ENCODE assay signal across 24 cellular contexts in genomic region chr5:132054697-132055440, GRCh38. TPM values are rescaled to one million over a fixed set of nuclear protein-coding genes. Genes with fewer than 3 reads are reported as not detected.
DNase-seq lines count a peak whose midpoint lies in the region; ATAC-seq, FAIRE-seq and TF ChIP-seq lines count a peak whose summit lies in the region.
"Had no signal": no experiment of that assay in that cellular context is flagged by ENCODE, and none has a peak within 500 bp of the region (broad histone marks: within the 10 kb centered on the region; RNA-seq: fewer than 3 reads in every experiment).

No MANE protein-coding gene starts in this region.

- no peaks in the 10 kb centered on the region for H3K36me3 Mint-ChIP-seq in activated CD8-positive, alpha-beta T cell treated with anti-CD3 and anti-CD28 coated beads, Interleukin-2, amount 10 ng/mL, durations not matched to agents 7 days and 5 days (ENCODE audit: low read depth)
- no peaks in the 10 kb centered on the region for H3K36me3 Mint-ChIP-seq in activated CD8-positive, alpha-beta T cell treated with anti-CD3 and anti-CD28 coated beads for 36 hours (ENCODE audit: low read depth)
- H3K36me3 Mint-ChIP-seq in activated T-helper 2 cell treated with anti-CD3 and anti-CD28 coated beads, Interferon-gamma antibody, Interleukin-2, Interleukin-4, amounts not matched to agents 10 μg/mL and 5 μg/mL and 100 μg/mL, durations not matched to agents 14 hours and 24 hours and 36 hours (ENCODE audit: low read depth), result no peaks in the 10 kb centered on the region
- H3K36me3 Mint-ChIP-seq: activated naive CD4-positive, alpha-beta T cell treated with anti-CD3 and anti-CD28 coated beads, Interleukin-2, amount 50 U/mL, for 24 hours; memory B cell; naive thymus-derived CD4-positive, alpha-beta T cell had no signal

- H3K27me3 Mint-ChIP-seq in activated CD8-positive, alpha-beta T cell treated with anti-CD3 and anti-CD28 coated beads, Interleukin-2, amount 10 ng/mL, durations not matched to agents 7 days and 5 days (ENCODE audit: low read depth), result peaks cover 25% of the 10 kb centered on the region
- no peaks in the 10 kb centered on the region for H3K27me3 Mint-ChIP-seq in activated CD8-positive, alpha-beta T cell treated with anti-CD3 and anti-CD28 coated beads for 36 hours
- H3K27me3 Mint-ChIP-seq in activated T-helper 2 cell treated with anti-CD3 and anti-CD28 coated beads, Interferon-gamma antibody, Interleukin-2, Interleukin-4, amounts not matched to agents 10 μg/mL and 5 μg/mL and 100 μg/mL, durations not matched to agents 14 hours and 24 hours and 36 hours (ENCODE audit: low read depth), result peaks cover 2% of the 10 kb centered on the region
- H3K27me3 Mint-ChIP-seq: activated naive CD4-positive, alpha-beta T cell treated with anti-CD3 and anti-CD28 coated beads, Interleukin-2, amount 50 U/mL, for 24 hours had no signal

- H3K4me1 ChIP-seq in osteoblast (ENCODE audit: insufficient read depth, low read length), result no peaks in the 10 kb centered on the region
- H3K4me1 ChIP-seq: SJSA1 had no signal

- no peaks in the 10 kb centered on the region for H3K9me3 Mint-ChIP-seq in activated CD8-positive, alpha-beta T cell treated with anti-CD3 and anti-CD28 coated beads, Interleukin-2, amount 10 ng/mL, durations not matched to agents 7 days and 5 days (ENCODE audit: insufficient read depth)
- no peaks in the 10 kb centered on the region for H3K9me3 Mint-ChIP-seq in activated CD8-positive, alpha-beta T cell treated with anti-CD3 and anti-CD28 coated beads for 36 hours
- H3K9me3 Mint-ChIP-seq in activated T-helper 2 cell treated with anti-CD3 and anti-CD28 coated beads, Interferon-gamma antibody, Interleukin-2, Interleukin-4, amounts not matched to agents 10 μg/mL and 5 μg/mL and 100 μg/mL, durations not matched to agents 14 hours and 24 hours and 36 hours, result no peaks in the 10 kb centered on the region
- H3K9me3 Mint-ChIP-seq: activated B cell treated with CpG ODN at 0.5 μM for 24 hours; activated naive CD4-positive, alpha-beta T cell treated with anti-CD3 and anti-CD28 coated beads, Interleukin-2, amount 50 U/mL, for 24 hours; GM23338; memory B cell; naive thymus-derived CD4-positive, alpha-beta T cell had no signal

- no peak overlapping the region for H3K4me3 ChIP-seq in osteoblast (ENCODE audit: insufficient read depth, low read length)
- H3K4me3 ChIP-seq: BLaER1, GM23338, SJSA1 had no signal

- no peaks in the 10 kb centered on the region for H3K9me3 ChIP-seq in osteoblast (ENCODE audit: low read depth, low read length)
- H3K9me3 ChIP-seq: BLaER1, SJSA1 had no signal

- H3K27ac ChIP-seq in osteoblast (ENCODE audit: low read depth, low read length), result no peak overlapping the region
- H3K27ac ChIP-seq: BLaER1, SJSA1 had no signal

- peak; percentile 22 for DNase-seq in activated CD8-positive, alpha-beta T cell treated with anti-CD3 and anti-CD28 coated beads, Interleukin-2, amount 10 ng/mL, durations not matched to agents 7 days and 5 days
- no peak for DNase-seq in activated CD8-positive, alpha-beta T cell treated with anti-CD3 and anti-CD28 coated beads for 36 hours
- DNase-seq in ELF-1 (ENCODE audit: low read depth, low spot score), result peak; percentile 0
- no peak for DNase-seq in activated T-helper 2 cell treated with anti-CD3 and anti-CD28 coated beads, Interferon-gamma antibody, Interleukin-2, Interleukin-4, amounts not matched to agents 10 μg/mL and 5 μg/mL and 100 μg/mL, durations not matched to agents 14 hours and 24 hours and 36 hours (ENCODE audit: low spot score)
- DNase-seq in osteoblast (ENCODE audit: insufficient read length, low spot score, missing footprints), result peak; percentile 62
- DNase-seq in HTR-8/SVneo (ENCODE audit: insufficient read length, low spot score), result no peak
- no peak for DNase-seq in NCI-H524 (lab: John Stamatoyannopoulos, UW)
- DNase-seq: activated B cell treated with CpG ODN at 0.5 μM for 24 hours; islet precursor cell; PC-3; stimulated activated CD4-positive, alpha-beta T cell treated with anti-CD3 and anti-CD28 coated beads, Interleukin-4, amount 100 ng/mL, for 1 hour had no signal

- peak overlapping the region; percentile 33 for H3K27ac Mint-ChIP-seq in activated CD8-positive, alpha-beta T cell treated with anti-CD3 and anti-CD28 coated beads, Interleukin-2, amount 10 ng/mL, durations not matched to agents 7 days and 5 days
- no peak overlapping the region for H3K27ac Mint-ChIP-seq in activated CD8-positive, alpha-beta T cell treated with anti-CD3 and anti-CD28 coated beads for 36 hours
- peak overlapping the region; percentile 17 for H3K27ac Mint-ChIP-seq in activated T-helper 2 cell treated with anti-CD3 and anti-CD28 coated beads, Interferon-gamma antibody, Interleukin-2, Interleukin-4, amounts not matched to agents 10 μg/mL and 5 μg/mL and 100 μg/mL, durations not matched to agents 14 hours and 24 hours and 36 hours
- H3K27ac Mint-ChIP-seq: activated B cell treated with CpG ODN at 0.5 μM for 24 hours; activated naive CD4-positive, alpha-beta T cell treated with anti-CD3 and anti-CD28 coated beads, Interleukin-2, amount 50 U/mL, for 24 hours; GM23338; memory B cell had no signal

- FAIRE-seq in HTR-8/SVneo (lab: Jason Lieb, UNC), result no peak
- FAIRE-seq: colon, endometrium, urothelium cell line had no signal

- H4K20me1 ChIP-seq in osteoblast (ENCODE audit: insufficient read depth, low read length), result no peaks in the 10 kb centered on the region
- H4K20me1 ChIP-seq: BLaER1 had no signal

- no peak overlapping the region for H3K4me2 ChIP-seq in osteoblast (ENCODE audit: insufficient read depth, low read length)
- H3K4me2 ChIP-seq: GM23338 had no signal

- no peak for TF ChIP-seq CTCF in activated CD8-positive, alpha-beta T cell treated with anti-CD3 and anti-CD28 coated beads for 36 hours (IDR thresholded peaks at IDR 0.05)
- TF ChIP-seq CTCF in osteoblast (IDR thresholded peaks at IDR 0.05; ENCODE audit: extremely low read depth, low read depth, low read length), result no peak

- peak; percentile 35 for ATAC-seq in activated CD8-positive, alpha-beta T cell treated with anti-CD3 and anti-CD28 coated beads, Interleukin-2, amount 10 ng/mL, durations not matched to agents 7 days and 5 days
- no peak for ATAC-seq in activated CD8-positive, alpha-beta T cell treated with anti-CD3 and anti-CD28 coated beads for 36 hours
- no peak for ATAC-seq in HG03175 (IDR thresholded peaks at IDR 0.05; ENCODE audit: unreplicated experiment)
- ATAC-seq: GM23338, PC-3 had no signal

- no peak overlapping the region for H2AFZ ChIP-seq in osteoblast (ENCODE audit: low read length)
- H2AFZ ChIP-seq: GM23338 had no signal

- H3K4me3 Mint-ChIP-seq in activated CD8-positive, alpha-beta T cell treated with anti-CD3 and anti-CD28 coated beads, Interleukin-2, amount 10 ng/mL, durations not matched to agents 7 days and 5 days, result no peak overlapping the region
- no peak overlapping the region for H3K4me3 Mint-ChIP-seq in activated CD8-positive, alpha-beta T cell treated with anti-CD3 and anti-CD28 coated beads for 36 hours
- H3K4me3 Mint-ChIP-seq in activated T-helper 2 cell treated with anti-CD3 and anti-CD28 coated beads, Interferon-gamma antibody, Interleukin-2, Interleukin-4, amounts not matched to agents 10 μg/mL and 5 μg/mL and 100 μg/mL, durations not matched to agents 14 hours and 24 hours and 36 hours (ENCODE audit: low read depth), result no peak overlapping the region
- H3K4me3 Mint-ChIP-seq: activated B cell treated with CpG ODN at 0.5 μM for 24 hours; activated naive CD4-positive, alpha-beta T cell treated with anti-CD3 and anti-CD28 coated beads, Interleukin-2, amount 50 U/mL, for 24 hours; GM23338; memory B cell; naive thymus-derived CD4-positive, alpha-beta T cell had no signal

- intact Hi-C loops in activated CD8-positive, alpha-beta T cell treated with anti-CD3 and anti-CD28 coated beads for 36 hours (cut with micrococcal nuclease), result loop anchor here (5.0 to 10.0 kb wide), 2 partner anchors 33 to 80 kb away; no protein-coding TSS in a partner anchor
- intact Hi-C loops in activated T-helper 2 cell treated with anti-CD3 and anti-CD28 coated beads, Interferon-gamma antibody, Interleukin-2, Interleukin-4, amounts not matched to agents 10 μg/mL and 5 μg/mL and 100 μg/mL, durations not matched to agents 14 hours and 24 hours and 36 hours (cut with micrococcal nuclease), result no loop called here

- POLR2A ChIA-PET in activated CD8-positive, alpha-beta T cell treated with anti-CD3 and anti-CD28 coated beads, Interleukin-2, amount 10 ng/mL, durations not matched to agents 7 days and 5 days (lab: Charles Lee), result interaction anchor here (0.9 kb wide), 1 partner anchor 35 kb away, joined by 3 read pairs; no protein-coding TSS in a partner anchor
- POLR2A ChIA-PET in activated CD8-positive, alpha-beta T cell treated with anti-CD3 and anti-CD28 coated beads for 36 hours (lab: Charles Lee), result interaction anchor here (1.6 kb wide), 1 partner anchor 35 kb away, joined by 3 read pairs; no protein-coding TSS in a partner anchor

- peaks cover 15% of the 10 kb centered on the region for H3K27me3 ChIP-seq in osteoblast (ENCODE audit: insufficient read depth, low read length)
- H3K27me3 ChIP-seq: BLaER1, SJSA1 had no signal

- no peaks in the 10 kb centered on the region for H3K36me3 ChIP-seq in osteoblast (ENCODE audit: insufficient read depth, low read length)
- H3K36me3 ChIP-seq: BLaER1, SJSA1 had no signal

- H3K4me1 Mint-ChIP-seq in activated CD8-positive, alpha-beta T cell treated with anti-CD3 and anti-CD28 coated beads, Interleukin-2, amount 10 ng/mL, durations not matched to agents 7 days and 5 days (ENCODE audit: low read depth), result peaks cover 68% of the 10 kb centered on the region
- H3K4me1 Mint-ChIP-seq in activated CD8-positive, alpha-beta T cell treated with anti-CD3 and anti-CD28 coated beads for 36 hours (ENCODE audit: low read depth), result peaks cover 30% of the 10 kb centered on the region
- peaks cover 55% of the 10 kb centered on the region for H3K4me1 Mint-ChIP-seq in activated T-helper 2 cell treated with anti-CD3 and anti-CD28 coated beads, Interferon-gamma antibody, Interleukin-2, Interleukin-4, amounts not matched to agents 10 μg/mL and 5 μg/mL and 100 μg/mL, durations not matched to agents 14 hours and 24 hours and 36 hours (ENCODE audit: low read depth)
- H3K4me1 Mint-ChIP-seq: activated B cell treated with CpG ODN at 0.5 μM for 24 hours, GM23338, memory B cell had no signal

- CTCF ChIA-PET in activated CD8-positive, alpha-beta T cell treated with anti-CD3 and anti-CD28 coated beads, Interleukin-2, amount 10 ng/mL, durations not matched to agents 7 days and 5 days (lab: Charles Lee), result interaction anchor here (1.3 to 3.8 kb wide), 3 partner anchors 47 to 632 kb away, joined by 3 to 23 read pairs (median 3); no protein-coding TSS in a partner anchor
- CTCF ChIA-PET in activated CD8-positive, alpha-beta T cell treated with anti-CD3 and anti-CD28 coated beads for 36 hours (lab: Charles Lee), result interaction anchor here (0.9 to 2.4 kb wide), 4 partner anchors 8 to 184 kb away, joined by 3 to 18 read pairs (median 8); no protein-coding TSS in a partner anchor

- H3K79me2 ChIP-seq in osteoblast (ENCODE audit: insufficient read depth, low read length), result no peaks in the 10 kb centered on the region

RNA-seq across cellular contexts. Expression of gene IL3, which starts 5.6 kb away (rescaled TPM):
- total RNA-seq in activated CD8-positive, alpha-beta T cell treated with anti-CD3 and anti-CD28 coated beads, Interleukin-2, amount 10 ng/mL, durations not matched to agents 7 days and 5 days, result not detected
- under 1 TPM; 0.25 to 0.98 TPM for total RNA-seq in activated CD8-positive, alpha-beta T cell treated with anti-CD3 and anti-CD28 coated beads for 36 hours
- 140 and 142 TPM in 2 replicates for total RNA-seq in activated T-helper 2 cell treated with anti-CD3 and anti-CD28 coated beads, Interferon-gamma antibody, Interleukin-2, Interleukin-4, amounts not matched to agents 10 μg/mL and 5 μg/mL and 100 μg/mL, durations not matched to agents 14 hours and 24 hours and 36 hours
- total RNA-seq in osteoblast, result not detected in 2 replicates
- total RNA-seq: A673, activated B cell treated with CpG ODN at 0.5 μM for 24 hours, G401, GM23338, PC-3, SJSA1, skeletal muscle tissue had no signal

RNA-seq across cellular contexts. Expression of gene CSF2, which starts 18.7 kb away (rescaled TPM):
- under 1 TPM; 0.55 to 0.61 TPM for total RNA-seq in activated CD8-positive, alpha-beta T cell treated with anti-CD3 and anti-CD28 coated beads, Interleukin-2, amount 10 ng/mL, durations not matched to agents 7 days and 5 days
- total RNA-seq in activated CD8-positive, alpha-beta T cell treated with anti-CD3 and anti-CD28 coated beads for 36 hours, result 10 to 100 TPM; 61.5 to 64.1 TPM
- 764 and 772 TPM in 2 replicates for total RNA-seq in activated T-helper 2 cell treated with anti-CD3 and anti-CD28 coated beads, Interferon-gamma antibody, Interleukin-2, Interleukin-4, amounts not matched to agents 10 μg/mL and 5 μg/mL and 100 μg/mL, durations not matched to agents 14 hours and 24 hours and 36 hours
- not detected in 2 replicates for total RNA-seq in osteoblast
- total RNA-seq: A673, activated B cell treated with CpG ODN at 0.5 μM for 24 hours, G401, GM23338, skeletal muscle tissue had no signal

RNA-seq across cellular contexts. Expression of gene ACSL6, which starts 43.4 kb away (rescaled TPM):
- 10 to 100 TPM; 20.8 to 21.5 TPM for total RNA-seq in activated CD8-positive, alpha-beta T cell treated with anti-CD3 and anti-CD28 coated beads, Interleukin-2, amount 10 ng/mL, durations not matched to agents 7 days and 5 days
- 1 to 10 TPM; 3.3 to 4.7 TPM for total RNA-seq in activated CD8-positive, alpha-beta T cell treated with anti-CD3 and anti-CD28 coated beads for 36 hours
- 27.7 and 34.0 TPM in 2 replicates for total RNA-seq in activated T-helper 2 cell treated with anti-CD3 and anti-CD28 coated beads, Interferon-gamma antibody, Interleukin-2, Interleukin-4, amounts not matched to agents 10 μg/mL and 5 μg/mL and 100 μg/mL, durations not matched to agents 14 hours and 24 hours and 36 hours
- total RNA-seq in osteoblast, result not detected in 2 replicates
- total RNA-seq: A673 had no signal

Comparison
In these comparisons a context has a peak if more than half of its experiments do, and no peak if none do; other contexts are left out.
1. DNase-seq: peak in activated CD8-positive, alpha-beta T cell treated with anti-CD3 and anti-CD28 coated beads, Interleukin-2, amount 10 ng/mL, durations not matched to agents 7 days and 5 days (single experiment), ELF-1 (single experiment) and osteoblast (single experiment); none in activated CD8-positive, alpha-beta T cell treated with anti-CD3 and anti-CD28 coated beads for 36 hours (single experiment), activated T-helper 2 cell treated with anti-CD3 and anti-CD28 coated beads, Interferon-gamma antibody, Interleukin-2, Interleukin-4, amounts not matched to agents 10 μg/mL and 5 μg/mL and 100 μg/mL, durations not matched to agents 14 hours and 24 hours and 36 hours (single experiment), HTR-8/SVneo (single experiment) and NCI-H524 (0 of 2).
2. RNA of gene CSF2, which starts 18.7 kb away (total RNA-seq): 764 to 772 TPM in activated T-helper 2 cell treated with anti-CD3 and anti-CD28 coated beads, Interferon-gamma antibody, Interleukin-2, Interleukin-4, amounts not matched to agents 10 μg/mL and 5 μg/mL and 100 μg/mL, durations not matched to agents 14 hours and 24 hours and 36 hours and 61.5 to 64.1 TPM in activated CD8-positive, alpha-beta T cell treated with anti-CD3 and anti-CD28 coated beads for 36 hours; 0.55 to 0.61 TPM in activated CD8-positive, alpha-beta T cell treated with anti-CD3 and anti-CD28 coated beads, Interleukin-2, amount 10 ng/mL, durations not matched to agents 7 days and 5 days and not detected in osteoblast; every median in the first group is over 10 times any median in the second.
3. RNA of gene IL3, which starts 5.6 kb away (total RNA-seq): 140 to 142 TPM in activated T-helper 2 cell treated with anti-CD3 and anti-CD28 coated beads, Interferon-gamma antibody, Interleukin-2, Interleukin-4, amounts not matched to agents 10 μg/mL and 5 μg/mL and 100 μg/mL, durations not matched to agents 14 hours and 24 hours and 36 hours; 0.25 to 0.98 TPM in activated CD8-positive, alpha-beta T cell treated with anti-CD3 and anti-CD28 coated beads for 36 hours, not detected in activated CD8-positive, alpha-beta T cell treated with anti-CD3 and anti-CD28 coated beads, Interleukin-2, amount 10 ng/mL, durations not matched to agents 7 days and 5 days and not detected in osteoblast; every median in the first group is over 10 times any median in the second.